Comparison of ENCODE assay signal across 18 cellular contexts in genomic region chr21:41884501-41885030, GRCh38.
"Had no signal": no experiment of that assay in that cellular context is flagged by ENCODE, and none has a peak within 500 bp of the region (broad histone marks: within the 10 kb centered on the region; RNA-seq: fewer than 3 reads in every experiment).

No MANE protein-coding gene starts in this region.

- H3K27me3 ChIP-seq: esophagus squamous epithelium, gastroesophageal sphincter, left lung, ovary, suprapubic skin, thyroid gland, uterus had no signal

- H3K4me2 ChIP-seq: smooth muscle cell had no signal

- ATAC-seq: effector memory CD8-positive, alpha-beta T cell; gastroesophageal sphincter; left lung; lower lobe of right lung; natural killer cell; right cardiac atrium; stimulated activated effector memory CD8-positive, alpha-beta T cell treated with anti-CD3 and anti-CD28 coated beads, Interleukin-12 subunit alpha, Interleukin-12 subunit beta, amount 100 ng/mL, for 72 hours; stimulated activated naive CD8-positive, alpha-beta T cell treated with anti-CD3 and anti-CD28 coated beads, Interleukin-15, Interleukin-2, amounts not matched to agents 100 U/mL and 50 U/mL, for 24 hours had no signal

- DNase-seq: effector memory CD8-positive, alpha-beta T cell; esophagus squamous epithelium; immature natural killer cell; left lung; lower lobe of right lung; natural killer cell; nucleus accumbens; ovary; right cardiac atrium; stimulated activated CD4-positive, alpha-beta T cell treated with anti-CD3 and anti-CD28 coated beads, Interleukin-4, amount 100 ng/mL, for 1 hour; stimulated activated CD8-positive, alpha-beta memory T cell treated with anti-CD3 and anti-CD28 coated beads, Interleukin-4, amount 100 ng/mL, for 48 hours; stimulated activated naive CD8-positive, alpha-beta T cell treated with anti-CD3 and anti-CD28 coated beads, Interleukin-15, Interleukin-2, amounts not matched to agents 100 U/mL and 50 U/mL, for 24 hours; thyroid gland; uterus had no signal

- H3K4me1 ChIP-seq: left lung, uterus had no signal

- H3K9me3 ChIP-seq: esophagus squamous epithelium, gastroesophageal sphincter, left lung, lower lobe of right lung, ovary, suprapubic skin, thyroid gland, uterus had no signal

- H3K36me3 ChIP-seq: left lung, ovary, uterus had no signal

- H3K4me3 ChIP-seq: esophagus squamous epithelium, gastroesophageal sphincter, left lung, lower lobe of right lung, ovary, smooth muscle cell, suprapubic skin, thyroid gland, uterus had no signal

- H3K27ac ChIP-seq: esophagus squamous epithelium, gastroesophageal sphincter, left lung, lower lobe of right lung, ovary, suprapubic skin, thyroid gland, uterus had no signal
